In the genomic region with DNA sequence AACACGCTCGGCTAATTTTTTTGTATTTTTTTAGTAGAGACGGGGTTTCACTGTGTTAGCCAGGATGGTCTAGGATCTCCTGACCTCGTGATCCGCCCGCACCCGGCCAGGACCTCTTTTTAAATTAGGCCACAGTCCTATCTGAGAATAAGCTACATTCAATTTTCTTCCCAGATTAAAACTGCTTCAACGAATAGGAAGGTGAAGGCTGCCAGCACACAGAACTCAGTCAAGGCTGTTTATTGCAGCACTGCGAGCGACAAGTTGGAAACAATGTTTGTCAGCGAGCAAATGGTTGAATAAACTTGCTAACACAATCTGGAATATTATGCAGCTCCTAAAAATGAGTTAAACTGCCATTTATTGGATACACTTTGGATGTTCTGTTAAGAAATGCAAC, we compare ENCODE assay signal across 13 cellular contexts. TPM values are rescaled to one million over a fixed set of nuclear protein-coding genes. Genes with fewer than 3 reads are reported as not detected.
DNase-seq lines count a peak whose midpoint lies in the region; ATAC-seq, FAIRE-seq and TF ChIP-seq lines count a peak whose summit lies in the region.
"Had no signal": no experiment of that assay in that cellular context is flagged by ENCODE, and none has a peak within 500 bp of the region (broad histone marks: within the 10 kb centered on the region; RNA-seq: fewer than 3 reads in every experiment).

No MANE protein-coding gene starts in this region.

- POLR2A ChIA-PET in GM12878 (lab: Charles Lee): interaction anchor here (0.7 to 6.5 kb wide), 4 partner anchors 9 to 157 kb away, joined by 4 to 88 read pairs (median 5); a partner anchor contains a TSS

- H3K79me2 ChIP-seq in Loucy (ENCODE audit: insufficient read depth, low read length): peaks cover 33% of the 10 kb centered on the region
- peaks cover 38% of the 10 kb centered on the region for H3K79me2 ChIP-seq in GM12878 (ENCODE audit: control insufficient read depth, insufficient read depth, low read length)

- no peak for TF ChIP-seq EP300 in GM12878 (IDR thresholded peaks at IDR 0.05; ENCODE audit: borderline replicate concordance in 1 of 2, control insufficient read depth in 1 of 2, low read depth in 2 of 2, low read length in 2 of 2)

- TF ChIP-seq CTCF in Loucy (conservative IDR thresholded peaks at IDR 0.05; ENCODE audit: low read length): no peak
- no peak for TF ChIP-seq CTCF in GM12878 (IDR thresholded peaks at IDR 0.05 in 2 of 3, conservative IDR thresholded peaks at IDR 0.05 in 1 of 3; ENCODE audit: control insufficient read depth in 2 of 3, extremely low read depth in 1 of 3, insufficient read depth in 1 of 3, low read depth in 3 of 3, low read length in 3 of 3)
- no peak for TF ChIP-seq CTCF in osteocyte (IDR thresholded peaks at IDR 0.05)

- H2AFZ ChIP-seq in Loucy (ENCODE audit: low read length): no peak overlapping the region
- H2AFZ ChIP-seq in GM12878 (ENCODE audit: control insufficient read depth, low read depth, low read length): no peak overlapping the region

- H4K20me1 ChIP-seq in Loucy (ENCODE audit: insufficient read depth, low read length, poor library complexity, severe bottlenecking): peaks cover 56% of the 10 kb centered on the region
- H4K20me1 ChIP-seq in GM12878 (ENCODE audit: control insufficient read depth, insufficient read depth): peaks cover 4% of the 10 kb centered on the region; the same call in 1 of the 2 replicates

- RAD21 ChIA-PET in GM12878 (lab: Charles Lee; ENCODE audit: unreplicated experiment): interaction anchor here (1.5 to 6.0 kb wide), 2 partner anchors 22 to 25 kb away, joined by 3 to 87 read pairs; a partner anchor contains a TSS

- ATAC-seq in GM12878 (no peak), HG02885 (IDR thresholded peaks at IDR 0.05; ENCODE audit: poor library complexity, unreplicated experiment) (no peak), left colon (no peak)

- H3K9me3 ChIP-seq in Loucy (ENCODE audit: insufficient read depth, low read depth, low read length) (no peaks in the 10 kb centered on the region), GM12878 (replicated peaks; ENCODE audit: control insufficient read depth, insufficient read depth, low read length) (no peaks in the 10 kb centered on the region)
- H3K9me3 ChIP-seq: ovary had no signal

- H3K4me3 Mint-ChIP-seq in T-helper 2 cell treated with Interferon-gamma antibody and Interleukin-4, amounts not matched to agents 5 μg/mL and 100 μg/mL, for 36 hours: peak overlapping the region; percentile 93
- peak overlapping the region; percentile 95 for H3K4me3 Mint-ChIP-seq in osteocyte (ENCODE audit: unreplicated experiment)

- no peaks in the 10 kb centered on the region for H3K9me3 Mint-ChIP-seq in T-helper 2 cell treated with Interferon-gamma antibody and Interleukin-4, amounts not matched to agents 5 μg/mL and 100 μg/mL, for 36 hours
- H3K9me3 Mint-ChIP-seq in osteocyte (ENCODE audit: unreplicated experiment): no peaks in the 10 kb centered on the region

- H3K4me1 ChIP-seq in Loucy (ENCODE audit: insufficient read depth, low read length, poor library complexity, severe bottlenecking) (peaks cover 23% of the 10 kb centered on the region), GM12878 (ENCODE audit: control insufficient read depth, insufficient read depth, low read length) (peaks cover 14% of the 10 kb centered on the region)

- H3K27me3 ChIP-seq in Loucy (ENCODE audit: insufficient read depth, low read length, poor library complexity, severe bottlenecking): no peaks in the 10 kb centered on the region
- no peaks in the 10 kb centered on the region for H3K27me3 ChIP-seq in GM12878 (replicated peaks in 1 of 2; ENCODE audit: control insufficient read depth in 2 of 2, insufficient read depth in 2 of 2, low read length in 1 of 2)
- H3K27me3 ChIP-seq: ovary had no signal

- H3K27ac ChIP-seq in GM12878 (ENCODE audit: control insufficient read depth, insufficient read depth): no peak overlapping the region
- H3K27ac ChIP-seq: ovary had no signal

- H3K27me3 Mint-ChIP-seq in T-helper 2 cell treated with Interferon-gamma antibody and Interleukin-4, amounts not matched to agents 5 μg/mL and 100 μg/mL, for 36 hours (ENCODE audit: low read depth): peaks cover 2% of the 10 kb centered on the region
- H3K27me3 Mint-ChIP-seq in osteocyte (ENCODE audit: unreplicated experiment): peaks cover 2% of the 10 kb centered on the region

- H3K9ac ChIP-seq in Loucy (ENCODE audit: low read depth, low read length, poor library complexity, severe bottlenecking) (no peak overlapping the region), GM12878 (ENCODE audit: control insufficient read depth, insufficient read depth, low read length) (no peak overlapping the region)

- CTCF ChIA-PET in GM12878 (lab: Yijun Ruan, JAX): interaction anchor here (0.7 to 11.2 kb wide), 10 partner anchors 9 to 346 kb away, joined by 3 to 210 read pairs (median 16); a partner anchor contains a TSS

- H3K4me2 ChIP-seq in Loucy (ENCODE audit: low read depth, low read length, poor library complexity, severe bottlenecking): peak overlapping the region; percentile 100
- H3K4me2 ChIP-seq in GM12878 (ENCODE audit: control insufficient read depth, insufficient read depth): peak overlapping the region; percentile 97

- peaks cover 28% of the 10 kb centered on the region for H3K36me3 ChIP-seq in Loucy (ENCODE audit: insufficient read depth, low read length)
- peaks cover 10 to 18% of the 10 kb centered on the region in 2 experiments for H3K36me3 ChIP-seq in GM12878 (ENCODE audit: control insufficient read depth in 2 of 2, insufficient read depth in 2 of 2, low read length in 1 of 2)
- H3K36me3 ChIP-seq: ovary had no signal

- no peak for FAIRE-seq in GM12878 (lab: Jason Lieb, UNC)
- FAIRE-seq: A204.1 had no signal

- H3K4me3 ChIP-seq in Loucy (ENCODE audit: low read length, poor library complexity, severe bottlenecking) (peak overlapping the region; percentile 82), GM12878 (peak overlapping the region; percentile 68)

- no TSS peak for BruUV-seq in GM12878 (replicated peaks; lab: Mats Ljungman, UMichigan)

- H3K36me3 Mint-ChIP-seq in T-helper 2 cell treated with Interferon-gamma antibody and Interleukin-4, amounts not matched to agents 5 μg/mL and 100 μg/mL, for 36 hours (ENCODE audit: low read depth): peaks cover 47% of the 10 kb centered on the region
- peaks cover 19% of the 10 kb centered on the region for H3K36me3 Mint-ChIP-seq in osteocyte (ENCODE audit: unreplicated experiment)

- TF ChIP-seq RAD21 in GM12878 (IDR thresholded peaks at IDR 0.05; ENCODE audit: insufficient read depth, low read depth, low read length): no peak

- no peak for DNase-seq in T-helper 2 cell treated with Interferon-gamma antibody and Interleukin-4, amounts not matched to agents 5 μg/mL and 100 μg/mL, for 36 hours (ENCODE audit: low spot score)
- DNase-seq in T-helper 2 cell: no peak
- no peak for DNase-seq in GM12878 (ENCODE audit: low read depth, low spot score)
- DNase-seq in osteocyte (ENCODE audit: extremely low spot score, unreplicated experiment): no peak
- DNase-seq in DMS53 (lab: John Stamatoyannopoulos, UW): no peak
- DNase-seq in left colon: no peak
- DNase-seq: NCI-H187 treated with DMSO at 0.1 percent for 48 hours; NK-92 treated with Interleukin-12 subunit alpha and Interleukin-12 subunit beta, amount 100 ng/mL, for 24 hours; stimulated activated CD4-positive, alpha-beta T cell treated with anti-CD3 and anti-CD28 coated beads, Interleukin-2, amount 100 ng/mL, for 48 hours had no signal

- intact Hi-C loops in GM12878 (cut with micrococcal nuclease; ENCODE audit: unreplicated experiment) (loop anchor here (5.0 kb wide), 1 partner anchor 284 kb away; a partner anchor contains a TSS), left colon (cut with DNase I, micrococcal nuclease) (no loop called here)

- no peak overlapping the region for H3K27ac Mint-ChIP-seq in T-helper 2 cell treated with Interferon-gamma antibody and Interleukin-4, amounts not matched to agents 5 μg/mL and 100 μg/mL, for 36 hours
- H3K27ac Mint-ChIP-seq in osteocyte (ENCODE audit: unreplicated experiment): no peak overlapping the region

- no peak for TF ChIP-seq POLR2A in GM12878 (IDR thresholded peaks at IDR 0.05; ENCODE audit: low read depth, low read length)

- 0 out of 2 replicates have a peak, but pooled peaks cover 2% of the 10 kb centered on the region for H3F3A ChIP-seq in Loucy (ENCODE audit: low read depth)

- in situ Hi-C loops in GM12878 (cut with MboI): no loop called here

- H3K9me2 ChIP-seq in Loucy (replicated peaks; ENCODE audit: low read depth, low read length): no peaks in the 10 kb centered on the region

- SMC1A ChIA-PET in GM12878 (lab: Charles Lee; ENCODE audit: uncharacterized antibody, unreplicated experiment): interaction anchor here (0.7 to 7.2 kb wide), 9 partner anchors 9 to 518 kb away, joined by 3 to 79 read pairs (median 4); a partner anchor contains a TSS

- peaks cover 33% of the 10 kb centered on the region for H3K4me1 Mint-ChIP-seq in T-helper 2 cell treated with Interferon-gamma antibody and Interleukin-4, amounts not matched to agents 5 μg/mL and 100 μg/mL, for 36 hours (ENCODE audit: low read depth)
- H3K4me1 Mint-ChIP-seq in osteocyte (ENCODE audit: unreplicated experiment): peaks cover 29% of the 10 kb centered on the region

- WGBS in GM12878 (ENCODE audit: insufficient coverage, insufficient replicate concordance, low lambda C conversion rate, missing lambda C conversion rate): 93% methylated on average over 11 of the region's 11 CpGs

RNA-seq across cellular contexts. Expression of a gene that starts 1.9 kb away (rescaled TPM):
- total RNA-seq in GM12878 (2013; cell fraction: nucleolus; rRNA removed): 32.9 and 36.4 TPM in 2 replicates
- total RNA-seq in GM12878 (2014; rRNA removed) (30.8 and 43.6 TPM in 2 replicates), GM12878 (2014; rRNA removed; fragmentation: Illumina TruSeq; extraction: Trizol) (54.7 and 62.7 TPM in 2 replicates), GM12878 (2021) (44.1 and 48.8 TPM in 2 replicates), osteocyte (19.7 and 20.2 TPM in 2 replicates), left colon (10 to 100 TPM; 29.5 to 36.0 TPM)
- polyA plus RNA-seq in GM12878 (2011; ENCODE audit: low read depth): 22.3 TPM
- polyA plus RNA-seq in GM12878 (2011; rRNA removed) (53.4 and 67.2 TPM in 2 replicates), GM12878 (2014; fragmentation: Illumina TruSeq; extraction: Trizol) (59.2 and 72.5 TPM in 2 replicates), GM12878 (2014; fragmentation: Nextera tagmentation; extraction: Ambion mirVana) (100 to 1,000 TPM; 103 to 119 TPM), GM12878 (2014; rRNA removed) (40.7 and 42.6 TPM in 2 replicates), GM12878 (2016; fragmentation: Nextera tagmentation; extraction: Ambion mirVana) (10 to 100 TPM; 80.1 to 82.8 TPM)
- polyA plus RNA-seq in GM12878 (2011; cell fraction: cytosol; rRNA removed): 32.1 and 35.7 TPM in 2 replicates
- polyA plus RNA-seq in GM12878 (2011; cell fraction: nucleus; rRNA removed): 28.7 and 29.2 TPM in 2 replicates
- polyA plus RNA-seq in GM12878 (2012): 26.4 and 30.6 TPM in 2 replicates
- 33.1 and 35.9 TPM in 2 replicates for polyA minus RNA-seq in GM12878 (2011; rRNA and poly(A)+ RNA removed)
- polyA minus RNA-seq in GM12878 (2011; cell fraction: cytosol; rRNA and poly(A)+ RNA removed): 8.5 and 9.4 TPM in 2 replicates
- polyA minus RNA-seq in GM12878 (2011; cell fraction: nucleus; rRNA and poly(A)+ RNA removed): 22.7 and 31.9 TPM in 2 replicates

RNA-seq across cellular contexts. Expression of a gene that starts 22.8 kb away (rescaled TPM):
- 9.2 and 10.5 TPM in 2 replicates for total RNA-seq in GM12878 (2013; cell fraction: nucleolus; rRNA removed)
- 8.9 and 9.0 TPM in 2 replicates for total RNA-seq in GM12878 (2014; rRNA removed)
- 6.7 and 6.9 TPM in 2 replicates for total RNA-seq in GM12878 (2014; rRNA removed; fragmentation: Illumina TruSeq; extraction: Trizol)
- 12.0 TPM in 2 replicates for total RNA-seq in GM12878 (2021)
- polyA plus RNA-seq in GM12878 (2011; ENCODE audit: low read depth): 5.4 TPM
- 3.7 and 4.3 TPM in 2 replicates for polyA plus RNA-seq in GM12878 (2011; rRNA removed)
- polyA plus RNA-seq in GM12878 (2011; cell fraction: cytosol; rRNA removed): 5.5 and 6.6 TPM in 2 replicates
- 9.5 and 13.3 TPM in 2 replicates for polyA plus RNA-seq in GM12878 (2011; cell fraction: nucleus; rRNA removed)
- polyA plus RNA-seq in GM12878 (2012): 6.8 and 9.0 TPM in 2 replicates
- 6.6 and 7.2 TPM in 2 replicates for polyA plus RNA-seq in GM12878 (2014; fragmentation: Illumina TruSeq; extraction: Trizol)
- polyA plus RNA-seq in GM12878 (2014; fragmentation: Nextera tagmentation; extraction: Ambion mirVana): 1 to 10 TPM in 1 of 2 experiments, under 1 TPM in 1; 0.66 to 1.2 TPM
- polyA plus RNA-seq in GM12878 (2014; rRNA removed): 7.7 and 7.9 TPM in 2 replicates
- 1 to 10 TPM; 1.1 to 1.3 TPM for polyA plus RNA-seq in GM12878 (2016; fragmentation: Nextera tagmentation; extraction: Ambion mirVana)
- 4.1 and 7.7 TPM in 2 replicates for polyA minus RNA-seq in GM12878 (2011; rRNA and poly(A)+ RNA removed)
- 5.0 and 5.9 TPM in 2 replicates for polyA minus RNA-seq in GM12878 (2011; cell fraction: cytosol; rRNA and poly(A)+ RNA removed)
- polyA minus RNA-seq in GM12878 (2011; cell fraction: nucleus; rRNA and poly(A)+ RNA removed): 4.4 and 8.4 TPM in 2 replicates
- 16.5 and 21.4 TPM in 2 replicates for total RNA-seq in osteocyte
- total RNA-seq in left colon: 10 to 100 TPM; 30.0 to 34.6 TPM
